Comparison of ENCODE assay signal across 1 cellular context in the genomic region with DNA sequence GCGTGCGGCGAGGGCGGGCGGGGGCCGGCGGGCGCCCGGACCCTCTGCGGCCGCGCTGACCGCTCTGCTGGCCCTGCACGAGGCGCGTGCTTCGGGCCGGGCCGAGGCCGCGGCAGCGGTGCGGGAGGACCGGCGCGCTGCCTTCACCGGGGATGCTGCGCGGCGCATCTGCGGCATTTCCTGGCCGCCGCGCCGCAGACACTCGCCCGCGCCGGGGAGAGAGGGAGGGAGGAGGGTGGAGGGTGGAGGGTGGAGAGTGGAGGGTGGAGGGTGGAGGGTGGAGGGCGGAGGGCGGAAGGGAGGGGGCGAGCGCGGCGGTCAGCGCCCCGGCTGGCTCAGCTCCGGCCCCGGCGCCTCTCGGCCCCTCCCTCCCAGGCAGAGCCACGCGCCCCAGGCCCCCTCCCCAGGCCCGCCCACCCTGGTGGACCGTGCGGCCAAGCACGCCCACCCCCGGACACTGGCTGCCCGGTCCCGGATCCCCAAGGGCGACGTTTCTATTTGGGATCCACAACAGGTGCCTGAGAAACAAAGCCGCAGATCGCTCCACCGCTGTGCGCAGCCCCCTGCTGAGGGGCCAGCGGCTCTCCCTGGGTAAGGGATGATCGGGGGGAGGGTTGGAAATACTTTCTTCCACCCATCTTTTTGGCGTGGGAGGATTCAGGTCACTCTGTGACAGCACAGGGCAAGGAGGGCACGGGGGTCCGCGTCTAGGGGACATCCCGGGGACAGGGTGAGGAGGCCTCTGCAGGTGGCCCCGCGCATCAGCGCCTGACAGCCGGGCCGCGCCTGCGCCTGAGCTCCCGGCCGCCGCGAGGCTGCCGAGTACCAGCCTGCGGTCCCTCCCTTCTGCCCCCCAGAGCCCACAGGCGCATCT.
TF ChIP-seq lines count a peak whose summit lies in the region.

No MANE protein-coding gene starts in this region.

TF ChIP-seq in HepG2, 621 proteins besides CTCF, POLR2A, EP300 and RAD21 (continued from another document and continues in another):
- TF ChIP-seq HNF1B (CRISPR knock-in tag; IDR thresholded peaks at IDR 0.05): 0 out of 2 replicates have a peak, but pooled peaks have one; percentile 39
- no peak; the same call in 1 of the 2 replicates for TF ChIP-seq MEIS2 (CRISPR knock-in tag; IDR thresholded peaks at IDR 0.05)
- TF ChIP-seq MLX (CRISPR knock-in tag; IDR thresholded peaks at IDR 0.05): no peak
- TF ChIP-seq ZNF256 (CRISPR knock-in tag; conservative IDR thresholded peaks at IDR 0.05): 0 out of 2 replicates have a peak, but pooled peaks have one; percentile 56
- TF ChIP-seq ZNF225 (CRISPR knock-in tag; IDR thresholded peaks at IDR 0.05): no peak
- TF ChIP-seq ZNF530 (CRISPR knock-in tag; IDR thresholded peaks at IDR 0.05; ENCODE audit: low read depth): no peak
- peak; percentile 30; the same call in 1 of the 2 replicates for TF ChIP-seq BCL6 (CRISPR knock-in tag; IDR thresholded peaks at IDR 0.05)
- no peak for TF ChIP-seq HINFP (CRISPR knock-in tag; IDR thresholded peaks at IDR 0.05; ENCODE audit: low read depth)
- no peak for TF ChIP-seq KDM6A (CRISPR knock-in tag; IDR thresholded peaks at IDR 0.05; ENCODE audit: low read depth)
- TF ChIP-seq SAFB2 (CRISPR knock-in tag; IDR thresholded peaks at IDR 0.05; ENCODE audit: borderline replicate concordance, low read depth): no peak
- no peak for TF ChIP-seq MAFG (CRISPR knock-in tag; IDR thresholded peaks at IDR 0.05)
- no peak for TF ChIP-seq ZNF841 (CRISPR knock-in tag; IDR thresholded peaks at IDR 0.05; ENCODE audit: borderline replicate concordance)
- TF ChIP-seq FOXM1 (CRISPR knock-in tag; IDR thresholded peaks at IDR 0.05): 0 out of 2 replicates have a peak, but pooled peaks have one; percentile 45
- TF ChIP-seq ZNF496 (CRISPR knock-in tag; IDR thresholded peaks at IDR 0.05; ENCODE audit: insufficient replicate concordance): no peak
- no peak for TF ChIP-seq AKNA (CRISPR knock-in tag; IDR thresholded peaks at IDR 0.05; ENCODE audit: borderline replicate concordance)
- TF ChIP-seq ZNF101 (CRISPR knock-in tag; IDR thresholded peaks at IDR 0.05; ENCODE audit: borderline replicate concordance, low read depth): no peak
- TF ChIP-seq, protein P1, sequence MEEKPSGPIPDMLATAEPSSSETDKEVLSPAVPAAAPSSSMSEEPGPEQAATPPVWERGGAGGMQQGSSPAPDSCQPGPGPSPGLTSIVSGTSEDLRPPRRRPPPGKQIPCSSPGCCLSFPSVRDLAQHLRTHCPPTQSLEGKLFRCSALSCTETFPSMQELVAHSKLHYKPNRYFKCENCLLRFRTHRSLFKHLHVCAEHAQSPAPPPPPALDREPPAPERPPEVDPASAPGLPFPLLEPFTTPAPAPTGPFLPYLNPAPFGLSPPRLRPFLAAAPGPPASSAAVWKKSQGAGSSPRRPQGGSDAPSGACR (CRISPR knock-in tag; IDR thresholded peaks at IDR 0.05): no peak
- no peak for TF ChIP-seq ZSCAN9 (CRISPR knock-in tag; IDR thresholded peaks at IDR 0.05; ENCODE audit: borderline replicate concordance)
- TF ChIP-seq MED13 (CRISPR knock-in tag; IDR thresholded peaks at IDR 0.05): no peak
- TF ChIP-seq, protein P2, sequence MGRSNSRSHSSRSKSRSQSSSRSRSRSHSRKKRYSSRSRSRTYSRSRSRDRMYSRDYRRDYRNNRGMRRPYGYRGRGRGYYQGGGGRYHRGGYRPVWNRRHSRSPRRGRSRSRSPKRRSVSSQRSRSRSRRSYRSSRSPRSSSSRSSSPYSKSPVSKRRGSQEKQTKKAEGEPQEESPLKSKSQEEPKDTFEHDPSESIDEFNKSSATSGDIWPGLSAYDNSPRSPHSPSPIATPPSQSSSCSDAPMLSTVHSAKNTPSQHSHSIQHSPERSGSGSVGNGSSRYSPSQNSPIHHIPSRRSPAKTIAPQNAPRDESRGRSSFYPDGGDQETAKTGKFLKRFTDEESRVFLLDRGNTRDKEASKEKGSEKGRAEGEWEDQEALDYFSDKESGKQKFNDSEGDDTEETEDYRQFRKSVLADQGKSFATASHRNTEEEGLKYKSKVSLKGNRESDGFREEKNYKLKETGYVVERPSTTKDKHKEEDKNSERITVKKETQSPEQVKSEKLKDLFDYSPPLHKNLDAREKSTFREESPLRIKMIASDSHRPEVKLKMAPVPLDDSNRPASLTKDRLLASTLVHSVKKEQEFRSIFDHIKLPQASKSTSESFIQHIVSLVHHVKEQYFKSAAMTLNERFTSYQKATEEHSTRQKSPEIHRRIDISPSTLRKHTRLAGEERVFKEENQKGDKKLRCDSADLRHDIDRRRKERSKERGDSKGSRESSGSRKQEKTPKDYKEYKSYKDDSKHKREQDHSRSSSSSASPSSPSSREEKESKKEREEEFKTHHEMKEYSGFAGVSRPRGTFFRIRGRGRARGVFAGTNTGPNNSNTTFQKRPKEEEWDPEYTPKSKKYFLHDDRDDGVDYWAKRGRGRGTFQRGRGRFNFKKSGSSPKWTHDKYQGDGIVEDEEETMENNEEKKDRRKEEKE (IDR thresholded peaks at IDR 0.05): no peak
- no peak for TF ChIP-seq NFIC (IDR thresholded peaks at IDR 0.05; ENCODE audit: low read length)
- TF ChIP-seq ZNF20 (CRISPR knock-in tag; IDR thresholded peaks at IDR 0.05): no peak
- no peak for TF ChIP-seq NR2F6 (IDR thresholded peaks at IDR 0.05)
- peak; percentile 15; the same call in 1 of the 2 replicates for TF ChIP-seq NR2F6 (CRISPR knock-in tag; IDR thresholded peaks at IDR 0.05)
- no peak for TF ChIP-seq SMAD1 (CRISPR knock-in tag; IDR thresholded peaks at IDR 0.05; ENCODE audit: borderline replicate concordance, low read depth)
- TF ChIP-seq SOX6 (IDR thresholded peaks at IDR 0.05): no peak
- TF ChIP-seq SOX6 (CRISPR knock-in tag; IDR thresholded peaks at IDR 0.05): peak; percentile 26; the same call in 1 of the 2 replicates
- TF ChIP-seq NFE2L2 (IDR thresholded peaks at IDR 0.05; ENCODE audit: low read length): no peak
- TF ChIP-seq MIER3 (CRISPR knock-in tag; IDR thresholded peaks at IDR 0.05; ENCODE audit: borderline replicate concordance): no peak
- TF ChIP-seq MZF1 (CRISPR knock-in tag; IDR thresholded peaks at IDR 0.05; ENCODE audit: borderline replicate concordance): no peak
- peak; percentile 29; the same call in 1 of the 2 replicates for TF ChIP-seq NFKB2 (CRISPR knock-in tag; IDR thresholded peaks at IDR 0.05; ENCODE audit: borderline replicate concordance)
- TF ChIP-seq SRSF9 (IDR thresholded peaks at IDR 0.05; ENCODE audit: borderline replicate concordance, insufficient read depth, low read depth, low read length, poor library complexity, severe bottlenecking): no peak
- no peak for TF ChIP-seq ZNF563 (CRISPR knock-in tag; IDR thresholded peaks at IDR 0.05)
- TF ChIP-seq ATF5 (CRISPR knock-in tag; IDR thresholded peaks at IDR 0.05; ENCODE audit: low read depth): no peak
- TF ChIP-seq, protein P3, sequence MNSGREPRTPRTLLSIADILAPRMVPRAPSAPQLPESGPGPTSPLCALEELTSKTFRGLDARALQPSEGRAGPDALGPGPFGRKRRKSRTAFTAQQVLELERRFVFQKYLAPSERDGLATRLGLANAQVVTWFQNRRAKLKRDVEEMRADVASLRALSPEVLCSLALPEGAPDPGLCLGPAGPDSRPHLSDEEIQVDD (CRISPR knock-in tag; IDR thresholded peaks at IDR 0.05; ENCODE audit: borderline replicate concordance): 0 out of 2 replicates have a peak, but pooled peaks have one; percentile 42
- TF ChIP-seq ZBTB10 (CRISPR knock-in tag; IDR thresholded peaks at IDR 0.05; ENCODE audit: borderline replicate concordance): 0 out of 2 replicates have a peak, but pooled peaks have one; percentile 43
- no peak for TF ChIP-seq ATF6 (CRISPR knock-in tag; conservative IDR thresholded peaks at IDR 0.05)
- TF ChIP-seq ZNF441 (CRISPR knock-in tag; IDR thresholded peaks at IDR 0.05; ENCODE audit: borderline replicate concordance): no peak
